Comparison of ENCODE assay signal across 8 cellular contexts in the genomic region with DNA sequence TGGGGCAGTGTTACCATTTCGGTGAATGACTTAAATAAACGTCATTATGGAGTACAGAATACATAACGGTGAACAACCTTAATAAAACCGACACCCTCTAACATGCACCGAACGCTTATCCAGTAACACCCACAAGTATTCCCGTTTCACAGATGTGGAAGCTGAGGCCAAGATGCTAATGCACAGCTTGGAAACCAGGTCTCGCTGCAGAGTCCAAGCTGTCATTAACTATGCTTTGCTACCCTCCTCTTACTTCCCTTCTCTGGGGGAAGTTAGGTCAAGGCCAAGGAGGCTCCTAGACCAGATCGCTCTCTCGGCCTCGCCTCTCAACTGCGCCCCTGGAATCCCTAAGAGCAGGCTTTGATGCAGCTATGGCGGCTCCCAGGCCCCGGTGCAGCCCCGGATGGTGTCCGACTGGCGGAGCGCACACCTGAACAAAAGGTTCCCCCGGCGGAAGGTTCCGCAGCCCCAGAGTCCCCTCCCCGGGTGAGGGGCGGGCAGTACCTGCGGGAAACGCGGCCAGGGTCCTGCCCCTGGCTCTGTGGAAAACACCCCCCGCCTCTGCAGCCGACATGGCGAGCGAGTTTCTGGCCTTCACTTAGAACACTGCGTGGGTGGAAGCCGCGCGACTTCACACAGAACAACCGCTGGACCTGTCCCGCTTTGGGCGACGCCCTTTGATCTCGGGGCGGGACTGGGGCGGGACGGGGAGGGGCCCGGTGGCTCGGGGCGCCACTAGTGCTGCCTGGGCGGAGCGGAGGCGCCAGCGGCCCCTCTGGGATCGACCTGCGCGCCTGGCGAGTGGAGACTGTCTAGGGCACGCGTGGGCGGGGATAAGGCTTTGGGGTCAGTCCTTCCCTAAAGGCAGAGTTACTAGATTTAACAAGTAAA. TPM values are rescaled to one million over a fixed set of nuclear protein-coding genes. Genes with fewer than 3 reads are reported as not detected.
DNase-seq lines count a peak whose midpoint lies in the region; ATAC-seq, FAIRE-seq and TF ChIP-seq lines count a peak whose summit lies in the region.

A gene with protein sequence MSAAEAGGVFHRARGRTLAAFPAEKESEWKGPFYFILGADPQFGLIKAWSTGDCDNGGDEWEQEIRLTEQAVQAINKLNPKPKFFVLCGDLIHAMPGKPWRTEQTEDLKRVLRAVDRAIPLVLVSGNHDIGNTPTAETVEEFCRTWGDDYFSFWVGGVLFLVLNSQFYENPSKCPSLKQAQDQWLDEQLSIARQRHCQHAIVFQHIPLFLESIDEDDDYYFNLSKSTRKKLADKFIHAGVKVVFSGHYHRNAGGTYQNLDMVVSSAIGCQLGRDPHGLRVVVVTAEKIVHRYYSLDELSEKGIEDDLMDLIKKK (minus strand): TSS at position 685 of the 891 bp plus-strand sequence. CDS start 111 bp downstream, at position 574.

- no peaks in the 10 kb centered on the region for H3K36me3 ChIP-seq in psoas muscle (ENCODE audit: insufficient read depth in 1 of 2, low read depth in 1 of 2)

- DNase-seq in GM12891 (ENCODE audit: insufficient read length, low spot score) (peak; percentile 86), NCI-H146 treated with DMSO at 0.1 percent for 48 hours (lab: John Stamatoyannopoulos, UW; ENCODE audit: unreplicated experiment) (peak; percentile 91), T-helper 2 cell (peak; percentile 73 to 95 (median 85)), left ventricle myocardium superior (peak; percentile 97), psoas muscle (peak; percentile 93 to 94), ureter (ENCODE audit: low spot score) (peak; percentile 91)

- peak within 1 kb of the TSS; percentile 75 for H3K4me3 ChIP-seq in psoas muscle

- FAIRE-seq in GM12891 (lab: Jason Lieb, UNC) = peak; percentile 79

- peak; percentile 97 for TF ChIP-seq POLR2A in GM12891 (IDR thresholded peaks at IDR 0.05; ENCODE audit: low read depth, low read length)

- H3K9me3 ChIP-seq in psoas muscle = no peaks in the 10 kb centered on the region

- no peak for TF ChIP-seq CTCF in psoas muscle (IDR thresholded peaks at IDR 0.05)

- H3K27ac ChIP-seq in angular gyrus (ENCODE audit: low read depth, low read length) (peak within 1 kb of the TSS; percentile 18), psoas muscle (peak within 1 kb of the TSS; percentile 75)

- peak; percentile 76 for ATAC-seq in HG02763 (IDR thresholded peaks at IDR 0.05; ENCODE audit: unreplicated experiment)
- peak; percentile 97 for ATAC-seq in left ventricle myocardium superior
- ATAC-seq in psoas muscle = peak; percentile 95 to 98 (median 97)

- intact Hi-C loops in left ventricle myocardium superior (cut with micrococcal nuclease) (no loop called here), psoas muscle (cut with DNase I) (no loop called here)

- H3K4me1 ChIP-seq in psoas muscle = peaks cover 3% of the 10 kb centered on the region

- no peaks in the 10 kb centered on the region for H3K27me3 ChIP-seq in psoas muscle (ENCODE audit: insufficient read depth in 3 of 3, low read length in 2 of 3)

- WGBS in psoas muscle, 3 donors = 5 to 8% (median 7%) methylated on average over 56 of the region's 56 CpGs

TF ChIP-seq in GM12891, 5 proteins besides CTCF, POLR2A, EP300 and RAD21:
- peak; percentile 98 for TF ChIP-seq TAF1 (IDR thresholded peaks at IDR 0.05; ENCODE audit: low read depth, low read length)
- peak; percentile 81; the same call in 1 of the 2 replicates for TF ChIP-seq POU2F2 (IDR thresholded peaks at IDR 0.05; ENCODE audit: low read depth, low read length)
- no peak for TF ChIP-seq SPI1 (IDR thresholded peaks at IDR 0.05; ENCODE audit: low read depth, low read length)
- TF ChIP-seq POLR2AphosphoS5 (IDR thresholded peaks at IDR 0.05; ENCODE audit: low read depth, low read length) = peak; percentile 92
- TF ChIP-seq PAX5 (IDR thresholded peaks at IDR 0.05; ENCODE audit: insufficient read depth, low read length, severe bottlenecking) = peak; percentile 52

RNA-seq across cellular contexts. Expression of the gene that starts here (rescaled TPM):
- 3.9 TPM for polyA plus RNA-seq in GM12891 (2012; ENCODE audit: low read depth, missing spikeins)
- 15.1 TPM for total RNA-seq in left ventricle myocardium superior
- 1 to 10 TPM; 3.5 to 6.1 (median 5.3) TPM for total RNA-seq in psoas muscle
- 1 to 10 TPM; 2.7 to 3.4 (median 3.2) TPM for polyA plus RNA-seq in psoas muscle
- 21.4 TPM for total RNA-seq in ureter

Comparison
In these comparisons a context has a peak if more than half of its experiments do, and no peak if none do; other contexts are left out.
1. Peak in every context shown above with its lines: DNase-seq, ATAC-seq, H3K4me3 ChIP-seq and H3K27ac ChIP-seq.